ENCODE assay signal across 24 cellular contexts in genomic region chr11:70703141-70704052, GRCh38.
DNase-seq lines count a peak whose midpoint lies in the region; TF ChIP-seq lines count a peak whose summit lies in the region.
"Had no signal": no experiment of that assay in that cellular context is flagged by ENCODE, and none has a peak within 500 bp of the region (broad histone marks: within the 10 kb centered on the region; RNA-seq: fewer than 3 reads in every experiment).

No MANE protein-coding gene starts in this region.

- H3K23me2 ChIP-seq in H9 (ENCODE audit: insufficient read length, low read depth, low read length, poor library complexity, severe bottlenecking), result no peaks in the 10 kb centered on the region

- in situ Hi-C loops in GM13976 (cut with MboI; ENCODE audit: low sequenced_read_pairs, unreplicated experiment), result no loop called here

- H2BK15ac ChIP-seq in H9 (ENCODE audit: low read depth, low read length), result no peak overlapping the region

- H3K9me3 Mint-ChIP-seq in H9 (peaks cover 0 to 3% of the 10 kb centered on the region in 2 experiments; a peak in 1 of 5 replicates), chondrocyte (ENCODE audit: low read depth) (no peaks in the 10 kb centered on the region), neural crest cell (peaks cover 2% of the 10 kb centered on the region)
- H3K9me3 Mint-ChIP-seq in activated T-cell treated with anti-CD3 and anti-CD28 coated beads, Interleukin-2, amount 50 U/mL, for 24 hours, result peaks cover 2% of the 10 kb centered on the region
- H3K9me3 Mint-ChIP-seq: activated naive CD4-positive, alpha-beta T cell treated with anti-CD3 and anti-CD28 coated beads, Interleukin-2, amount 50 U/mL, for 72 hours; activated T-helper 17 cell treated with anti-CD3 and anti-CD28 coated beads, Interleukin-2, amount 50 U/mL, for 72 hours; dendritic cell treated with granulocyte-macrophage colony-stimulating factor and Interleukin-4, amounts not matched to agents 40 ng/mL and 50 ng/mL, for 4 days; stimulated activated naive B cell treated with anti-CD40 and anti-IgM and Interleukin-4, amounts not matched to agents 10 μg/mL and 1 μg/mL and 100 μg/mL, for 72 hours had no signal

- no peak overlapping the region for H2BK12ac ChIP-seq in H9 (ENCODE audit: insufficient read length, low read depth, low read length)

- no peaks in the 10 kb centered on the region for H3K79me2 ChIP-seq in H9 (ENCODE audit: insufficient read depth, low read length)

- no peak overlapping the region for H4K91ac ChIP-seq in H9 (ENCODE audit: insufficient read length, low read depth, low read length)

- H3K4me3 Mint-ChIP-seq in H9, result no peak overlapping the region
- H3K4me3 Mint-ChIP-seq in chondrocyte (ENCODE audit: unreplicated experiment), result no peak overlapping the region
- H3K4me3 Mint-ChIP-seq in neural crest cell, result no peak overlapping the region
- no peak overlapping the region for H3K4me3 Mint-ChIP-seq in activated T-cell treated with anti-CD3 and anti-CD28 coated beads, Interleukin-2, amount 50 U/mL, for 24 hours
- H3K4me3 Mint-ChIP-seq: activated T-helper 17 cell treated with anti-CD3 and anti-CD28 coated beads, Interleukin-2, amount 50 U/mL, for 72 hours; dendritic cell treated with granulocyte-macrophage colony-stimulating factor and Interleukin-4, amounts not matched to agents 40 ng/mL and 50 ng/mL, for 4 days; stimulated activated naive B cell treated with anti-CD40 and anti-IgM and Interleukin-4, amounts not matched to agents 10 μg/mL and 1 μg/mL and 100 μg/mL, for 72 hours; T-helper 2 cell treated with Interferon-gamma antibody and Interleukin-4, amounts not matched to agents 5 μg/mL and 100 μg/mL, for 36 hours had no signal

- no peak overlapping the region for H2BK5ac ChIP-seq in H9 (ENCODE audit: insufficient read length, low read length)

- H3K4ac ChIP-seq in H9 (ENCODE audit: low read depth, low read length), result no peak overlapping the region

- no peak overlapping the region for H3K56ac ChIP-seq in H9 (ENCODE audit: insufficient read length, low read depth, low read length)

- peaks cover 5% of the 10 kb centered on the region for H3K27me3 Mint-ChIP-seq in H9 (ENCODE audit: low read depth)
- peaks cover 6% of the 10 kb centered on the region for H3K27me3 Mint-ChIP-seq in chondrocyte (ENCODE audit: low read depth)
- no peaks in the 10 kb centered on the region for H3K27me3 Mint-ChIP-seq in neural crest cell (ENCODE audit: low read depth)
- peaks cover 7% of the 10 kb centered on the region for H3K27me3 Mint-ChIP-seq in activated T-cell treated with anti-CD3 and anti-CD28 coated beads, Interleukin-2, amount 50 U/mL, for 24 hours
- H3K27me3 Mint-ChIP-seq: dendritic cell treated with granulocyte-macrophage colony-stimulating factor and Interleukin-4, amounts not matched to agents 40 ng/mL and 50 ng/mL, for 4 days had no signal

- peaks cover 0 to 27% (median 7%) of the 10 kb centered on the region in 11 experiments; a peak in 11 of 22 replicates for H3K27me3 ChIP-seq in BLaER1 treated with 17β-estradiol and CSF1 and Interleukin-3, amounts not matched to agents 10 nM and 100 nM
- H3K27me3 ChIP-seq in H9 (ENCODE audit: insufficient read depth, low read length), result no peaks in the 10 kb centered on the region
- H3K27me3 ChIP-seq: cardiac muscle cell, gastroesophageal sphincter had no signal

- no peak overlapping the region for H2BK120ac ChIP-seq in H9 (ENCODE audit: low read depth, low read length, poor library complexity, severe bottlenecking)

- H4K5ac ChIP-seq in H9 (ENCODE audit: insufficient read length, low read depth, low read length), result no peak overlapping the region

- peak; percentile 63 for DNase-seq in H9
- peak; percentile 88 for DNase-seq in chondrocyte (ENCODE audit: low spot score)
- DNase-seq in neural crest cell (ENCODE audit: low read depth, low spot score), result peak; percentile 20
- DNase-seq in NCI-H526 treated with DMSO at 0.1 percent for 48 hours (lab: John Stamatoyannopoulos, UW), result no peak
- DNase-seq in GM13976 (ENCODE audit: low spot score), result no peak
- no peak for DNase-seq in kidney glomerular epithelial cell (lab: John Stamatoyannopoulos, UW)
- DNase-seq in activated T-cell treated with anti-CD3 and anti-CD28 coated beads, Interleukin-2, amount 50 U/mL, for 24 hours, result no peak
- DNase-seq: activated CD8-positive, alpha-beta memory T cell treated with anti-CD3 and anti-CD28 coated beads, Interleukin-2, amount 50 U/mL, for 4 hours; anterior cingulate cortex; hypothalamus; NCI-H1105 treated with DMSO at 0.1 percent for 48 hours; nucleus accumbens; stimulated activated CD4-positive, alpha-beta T cell treated with anti-CD3 and anti-CD28 coated beads, Interleukin-4, amount 100 ng/mL, for 24 hours; stimulated activated naive B cell treated with anti-CD40 and anti-IgM and Interleukin-4, amounts not matched to agents 10 μg/mL and 1 μg/mL and 100 μg/mL, for 72 hours had no signal

- H4K20me1 ChIP-seq in BLaER1 treated with 17β-estradiol and CSF1 and Interleukin-3, amounts not matched to agents 10 nM and 100 nM, result peaks cover 0 to 18% (median 0%) of the 10 kb centered on the region in 11 experiments; a peak in 3 of 22 replicates
- H4K20me1 ChIP-seq in H9 (ENCODE audit: control insufficient read depth, insufficient read depth, insufficient read length), result no peaks in the 10 kb centered on the region

- H3K4me2 ChIP-seq in BLaER1 treated with 17β-estradiol and CSF1 and Interleukin-3, amounts not matched to agents 10 nM and 100 nM, result peak overlapping the region in 10 of 11 experiments; percentile 4 to 62 (median 39); a peak in 18 of 22 replicates
- no peak overlapping the region for H3K4me2 ChIP-seq in H9 (ENCODE audit: insufficient read depth, insufficient read length, low read length)

- WGBS in H9 (ENCODE audit: extremely low coverage, insufficient read length, low lambda C conversion rate), result no CpG with 5 or more reads among the region's 20 CpGs

- H3K27ac Mint-ChIP-seq in H9 (0 out of 7 replicates have a peak overlapping the region, but pooled peaks of 1 of the 3 experiments have one; percentile 4), chondrocyte (ENCODE audit: unreplicated experiment) (no peak overlapping the region), neural crest cell (ENCODE audit: unreplicated experiment) (no peak overlapping the region)
- no peak overlapping the region for H3K27ac Mint-ChIP-seq in activated T-cell treated with anti-CD3 and anti-CD28 coated beads, Interleukin-2, amount 50 U/mL, for 24 hours
- H3K27ac Mint-ChIP-seq: activated naive CD4-positive, alpha-beta T cell treated with anti-CD3 and anti-CD28 coated beads, Interleukin-2, amount 50 U/mL, for 72 hours; activated T-helper 17 cell treated with anti-CD3 and anti-CD28 coated beads, Interleukin-2, amount 50 U/mL, for 72 hours; dendritic cell treated with granulocyte-macrophage colony-stimulating factor and Interleukin-4, amounts not matched to agents 40 ng/mL and 50 ng/mL, for 4 days; stimulated activated naive B cell treated with anti-CD40 and anti-IgM and Interleukin-4, amounts not matched to agents 10 μg/mL and 1 μg/mL and 100 μg/mL, for 72 hours; T-helper 2 cell treated with Interferon-gamma antibody and Interleukin-4, amounts not matched to agents 5 μg/mL and 100 μg/mL, for 36 hours had no signal

- no peak overlapping the region for H3K27ac ChIP-seq in BLaER1 treated with 17β-estradiol and CSF1 and Interleukin-3, amounts not matched to agents 10 nM and 100 nM
- no peak overlapping the region for H3K27ac ChIP-seq in H9 (ENCODE audit: insufficient read length, low read depth, low read length)
- H3K27ac ChIP-seq: C4-2B, cardiac muscle cell, gastroesophageal sphincter, VCaP had no signal

- no peak overlapping the region for H3K4me3 ChIP-seq in BLaER1 treated with 17β-estradiol and CSF1 and Interleukin-3, amounts not matched to agents 10 nM and 100 nM
- H3K4me3 ChIP-seq: cardiac muscle cell, gastroesophageal sphincter, K562 had no signal

- no peak overlapping the region for H3K9ac ChIP-seq in BLaER1 treated with 17β-estradiol and CSF1 and Interleukin-3, amounts not matched to agents 10 nM and 100 nM
- no peak overlapping the region for H3K9ac ChIP-seq in H9 (ENCODE audit: extremely low read depth, insufficient read length, low read length)

- no peaks in the 10 kb centered on the region for H3K9me3 ChIP-seq in BLaER1 treated with 17β-estradiol and CSF1 and Interleukin-3, amounts not matched to agents 10 nM and 100 nM (replicated peaks in 1 of 11)
- no peaks in the 10 kb centered on the region for H3K9me3 ChIP-seq in H9 (ENCODE audit: control insufficient read depth, low read depth, low read length)
- H3K9me3 ChIP-seq: gastroesophageal sphincter had no signal

- H2BK20ac ChIP-seq in H9 (ENCODE audit: low read depth, low read length, poor library complexity, severe bottlenecking), result no peak overlapping the region

- no peak overlapping the region for H2AK5ac ChIP-seq in H9 (ENCODE audit: insufficient read length, low read length)

- peaks cover 0 to 4% (median 2%) of the 10 kb centered on the region in 3 experiments; a peak in 4 of 7 replicates for H3K36me3 Mint-ChIP-seq in H9 (ENCODE audit: insufficient read depth in 1 of 3, low read depth in 3 of 3)
- no peaks in the 10 kb centered on the region for H3K36me3 Mint-ChIP-seq in chondrocyte (ENCODE audit: low read depth)
- no peaks in the 10 kb centered on the region for H3K36me3 Mint-ChIP-seq in neural crest cell (ENCODE audit: low read depth)
- no peaks in the 10 kb centered on the region for H3K36me3 Mint-ChIP-seq in activated T-cell treated with anti-CD3 and anti-CD28 coated beads, Interleukin-2, amount 50 U/mL, for 24 hours (ENCODE audit: low read depth)
- H3K36me3 Mint-ChIP-seq: activated naive CD4-positive, alpha-beta T cell treated with anti-CD3 and anti-CD28 coated beads, Interleukin-2, amount 50 U/mL, for 72 hours; stimulated activated naive B cell treated with anti-CD40 and anti-IgM and Interleukin-4, amounts not matched to agents 10 μg/mL and 1 μg/mL and 100 μg/mL, for 72 hours had no signal

- H2AFZ ChIP-seq in H9 (ENCODE audit: low read length), result no peak overlapping the region

- H3T11ph ChIP-seq in H9 (ENCODE audit: low read length), result no peak overlapping the region

- H3K79me1 ChIP-seq in H9 (ENCODE audit: insufficient read depth, low read depth, low read length, poor library complexity, severe bottlenecking), result no peaks in the 10 kb centered on the region

- H3K18ac ChIP-seq in H9 (ENCODE audit: insufficient read length, low read depth, low read length), result no peak overlapping the region

- TF ChIP-seq CTCF in H9 (conservative IDR thresholded peaks at IDR 0.05), result no peak
- TF ChIP-seq CTCF in chondrocyte (IDR thresholded peaks at IDR 0.05), result no peak
- no peak for TF ChIP-seq CTCF in neural crest cell (conservative IDR thresholded peaks at IDR 0.05)
- TF ChIP-seq CTCF in GM13976 (IDR thresholded peaks at IDR 0.05; ENCODE audit: borderline replicate concordance, control extremely low read depth, extremely low read depth, insufficient read depth, missing control alignments), result no peak

- H3K14ac ChIP-seq in H9 (ENCODE audit: insufficient read depth, low read length), result no peak overlapping the region

- no peak overlapping the region for H4K8ac ChIP-seq in H9 (replicated peaks; ENCODE audit: insufficient read length, low read depth, low read length)

- H3K4me1 Mint-ChIP-seq in H9 (peaks cover 12 to 16% of the 10 kb centered on the region in 2 experiments), chondrocyte (ENCODE audit: low read depth) (no peaks in the 10 kb centered on the region), neural crest cell (peaks cover 23% of the 10 kb centered on the region)
- H3K4me1 Mint-ChIP-seq in activated T-cell treated with anti-CD3 and anti-CD28 coated beads, Interleukin-2, amount 50 U/mL, for 24 hours (ENCODE audit: low read depth), result no peaks in the 10 kb centered on the region
- H3K4me1 Mint-ChIP-seq: activated T-helper 17 cell treated with anti-CD3 and anti-CD28 coated beads, Interleukin-2, amount 50 U/mL, for 72 hours; stimulated activated naive B cell treated with anti-CD40 and anti-IgM and Interleukin-4, amounts not matched to agents 10 μg/mL and 1 μg/mL and 100 μg/mL, for 72 hours had no signal

- no peaks in the 10 kb centered on the region for H3K36me3 ChIP-seq in BLaER1 treated with 17β-estradiol and CSF1 and Interleukin-3, amounts not matched to agents 10 nM and 100 nM
- H3K36me3 ChIP-seq: cardiac muscle cell had no signal

- H3K23ac ChIP-seq in H9 (ENCODE audit: insufficient read length, low read depth, low read length), result no peak overlapping the region

- H3K4me1 ChIP-seq in BLaER1 treated with 17β-estradiol and CSF1 and Interleukin-3, amounts not matched to agents 10 nM and 100 nM, result peaks cover 13 to 32% (median 28%) of the 10 kb centered on the region in 10 experiments; a peak in 19 of 20 replicates
- no peaks in the 10 kb centered on the region for H3K4me1 ChIP-seq in H9 (ENCODE audit: insufficient read depth, low read length)
- H3K4me1 ChIP-seq: gastroesophageal sphincter had no signal

Comparison
In these comparisons a context has a peak if more than half of its experiments do, and no peak if none do; other contexts are left out.
1. DNase-seq: peak in H9 (single experiment), chondrocyte (single experiment) and neural crest cell (single experiment); none in NCI-H526 treated with DMSO at 0.1 percent for 48 hours (single experiment), GM13976 (single experiment), kidney glomerular epithelial cell (single experiment) and activated T-cell treated with anti-CD3 and anti-CD28 coated beads, Interleukin-2, amount 50 U/mL, for 24 hours (single experiment).